ENCODE assay signal across 15 cellular contexts in the genomic region with DNA sequence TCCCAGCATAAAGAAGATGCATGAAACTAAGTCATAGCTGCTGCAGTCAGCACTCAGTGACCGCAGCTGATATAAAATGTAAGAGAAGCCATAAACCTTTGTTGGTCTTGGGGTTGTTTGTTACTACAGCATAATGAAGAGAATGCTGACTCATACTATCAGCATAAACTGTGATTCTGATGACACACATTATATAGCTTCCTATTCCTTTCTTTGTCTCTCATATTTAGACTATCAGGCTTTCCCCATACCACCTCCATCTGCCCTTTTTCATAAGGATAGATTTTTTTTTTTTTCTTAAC.
DNase-seq lines count a peak whose midpoint lies in the region; ATAC-seq, FAIRE-seq and TF ChIP-seq lines count a peak whose summit lies in the region.
"Had no signal": no experiment of that assay in that cellular context is flagged by ENCODE, and none has a peak within 500 bp of the region (broad histone marks: within the 10 kb centered on the region; RNA-seq: fewer than 3 reads in every experiment).

No MANE protein-coding gene starts in this region.

- dilution Hi-C loops in endothelial cell of umbilical vein (cut with MboI; ENCODE audit: extremely low pct_ligation_motif_present, low sequenced_read_pairs) = no loop called here

- intact Hi-C loops in activated CD4-positive, alpha-beta T cell treated with anti-CD3 and anti-CD28 coated beads for 36 hours (cut with DNase I, micrococcal nuclease) = no loop called here
- intact Hi-C loops in activated CD4-positive, alpha-beta T cell treated with anti-CD3 and anti-CD28 coated beads, Interleukin-2, amount 10 ng/mL, durations not matched to agents 24 days and 14 days (cut with micrococcal nuclease) = no loop called here
- intact Hi-C loops in Panc1 (cut with micrococcal nuclease; ENCODE audit: unreplicated experiment) = no loop called here
- intact Hi-C loops in endothelial cell of umbilical vein (cut with micrococcal nuclease) = no loop called here

- H3K27ac Mint-ChIP-seq in activated CD4-positive, alpha-beta T cell treated with anti-CD3 and anti-CD28 coated beads for 36 hours = no peak overlapping the region
- H3K27ac Mint-ChIP-seq in activated CD4-positive, alpha-beta T cell treated with anti-CD3 and anti-CD28 coated beads, Interleukin-2, amount 10 ng/mL, durations not matched to agents 24 days and 14 days = no peak overlapping the region

- H3K27ac ChIP-seq in Panc1 (ENCODE audit: low read length) = no peak overlapping the region; the same call in 1 of the 2 replicates
- H3K27ac ChIP-seq in endothelial cell of umbilical vein (ENCODE audit: insufficient read depth, low read depth, low read length) = peak overlapping the region; percentile 15
- H3K27ac ChIP-seq: coronary artery, pancreas had no signal

- no peaks in the 10 kb centered on the region for H3K27me3 ChIP-seq in Panc1 (ENCODE audit: control insufficient read depth, insufficient read depth, low read length)
- no peaks in the 10 kb centered on the region for H3K27me3 ChIP-seq in endothelial cell of umbilical vein (ENCODE audit: control insufficient read depth in 2 of 2, insufficient read depth in 2 of 2, low read length in 2 of 2)
- H3K27me3 ChIP-seq: pancreas had no signal

- H3K4me3 ChIP-seq in Panc1 (ENCODE audit: low read depth in 2 of 2, low read length in 2 of 2) (no peak overlapping the region), endothelial cell of umbilical vein (replicated peaks in 1 of 3; ENCODE audit: insufficient read depth in 1 of 3, low read depth in 1 of 3, low read length in 3 of 3) (no peak overlapping the region), skeletal muscle cell (ENCODE audit: low read depth, low read length) (no peak overlapping the region)
- H3K4me3 ChIP-seq: coronary artery, pancreas, thoracic aorta had no signal

- BruUV-seq in Panc1 (replicated peaks; lab: Mats Ljungman, UMichigan) (no TSS peak), endothelial cell of umbilical vein (replicated peaks; lab: Mats Ljungman, UMichigan) (no TSS peak)

- H3K79me2 ChIP-seq in endothelial cell of umbilical vein (ENCODE audit: control insufficient read depth, insufficient read depth, low read length) = no peaks in the 10 kb centered on the region

- H3K4me1 Mint-ChIP-seq in activated CD4-positive, alpha-beta T cell treated with anti-CD3 and anti-CD28 coated beads for 36 hours = peaks cover 20% of the 10 kb centered on the region
- peaks cover 11% of the 10 kb centered on the region for H3K4me1 Mint-ChIP-seq in activated CD4-positive, alpha-beta T cell treated with anti-CD3 and anti-CD28 coated beads, Interleukin-2, amount 10 ng/mL, durations not matched to agents 24 days and 14 days

- no peak overlapping the region for H3K9ac ChIP-seq in endothelial cell of umbilical vein (replicated peaks; ENCODE audit: extremely low read depth, insufficient read depth, low read length)

- no peaks in the 10 kb centered on the region; the same call in 1 of the 2 replicates for H3K4me1 ChIP-seq in Panc1 (ENCODE audit: control insufficient read depth, insufficient read depth, low read length)
- no peaks in the 10 kb centered on the region for H3K4me1 ChIP-seq in endothelial cell of umbilical vein (ENCODE audit: control insufficient read depth, extremely low read depth, insufficient read depth, low read length)
- H3K4me1 ChIP-seq: pancreas had no signal

- H3K4me2 ChIP-seq in endothelial cell of umbilical vein (ENCODE audit: insufficient read depth, low read length) = no peak overlapping the region

- H3K4me3 Mint-ChIP-seq in activated CD4-positive, alpha-beta T cell treated with anti-CD3 and anti-CD28 coated beads for 36 hours = no peak overlapping the region
- no peak overlapping the region for H3K4me3 Mint-ChIP-seq in activated CD4-positive, alpha-beta T cell treated with anti-CD3 and anti-CD28 coated beads, Interleukin-2, amount 10 ng/mL, durations not matched to agents 24 days and 14 days

- in situ Hi-C loops in Panc1 (cut with HindIII; ENCODE audit: low pct_unique_long_range_greater_than_20kb, low sequenced_read_pairs) = no loop called here

- peak overlapping the region; percentile 13 for H2AFZ ChIP-seq in endothelial cell of umbilical vein (ENCODE audit: low read depth, low read length)

- H3K9me1 ChIP-seq in endothelial cell of umbilical vein (replicated peaks; ENCODE audit: control insufficient read depth, extremely low read depth, insufficient read depth, low read length) = no peaks in the 10 kb centered on the region

- H3K9me3 ChIP-seq in Panc1 (ENCODE audit: control insufficient read depth, insufficient read depth, low read depth, low read length) (no peaks in the 10 kb centered on the region), endothelial cell of umbilical vein (replicated peaks; ENCODE audit: control insufficient read depth, insufficient read depth, low read length) (no peaks in the 10 kb centered on the region)
- H3K9me3 ChIP-seq: Caco-2, pancreas, thoracic aorta had no signal

- no peaks in the 10 kb centered on the region for H4K20me1 ChIP-seq in endothelial cell of umbilical vein (replicated peaks; ENCODE audit: control insufficient read depth, extremely low read depth, insufficient read depth, low read length)

- no peak for DNase-seq in activated CD4-positive, alpha-beta T cell treated with anti-CD3 and anti-CD28 coated beads for 36 hours
- no peak for DNase-seq in activated CD4-positive, alpha-beta T cell treated with anti-CD3 and anti-CD28 coated beads, Interleukin-2, amount 10 ng/mL, durations not matched to agents 24 days and 14 days
- no peak for DNase-seq in Panc1 (ENCODE audit: low read depth, low spot score)
- no peak for DNase-seq in endothelial cell of umbilical vein (ENCODE audit: low read depth, low spot score)
- peak; percentile 65 for DNase-seq in skeletal muscle cell (ENCODE audit: low read depth)
- DNase-seq in SKM-1 treated with dmso at 0.1 percent for 144 hours (lab: John Stamatoyannopoulos, UW; ENCODE audit: unreplicated experiment) = no peak
- DNase-seq in GM19239 (ENCODE audit: insufficient read length, low spot score) = no peak
- DNase-seq: Caco-2, NCI-H1436, NCI-H510A, pancreas, T-helper 9 cell had no signal

- FAIRE-seq in endothelial cell of umbilical vein (lab: Jason Lieb, UNC) = no peak
- FAIRE-seq in GM19239 (lab: Jason Lieb, UNC) = no peak
- FAIRE-seq: pancreas had no signal

- no peak for TF ChIP-seq POLR2A in endothelial cell of umbilical vein (IDR thresholded peaks at IDR 0.05; ENCODE audit: low read depth, low read length)

- TF ChIP-seq CTCF in Panc1 (IDR thresholded peaks at IDR 0.05) = no peak
- TF ChIP-seq CTCF in endothelial cell of umbilical vein (IDR thresholded peaks at IDR 0.05; ENCODE audit: extremely low read depth in 1 of 2, insufficient read depth in 1 of 2, low read depth in 1 of 2, low read length in 2 of 2) = no peak

- POLR2A ChIA-PET in activated CD4-positive, alpha-beta T cell treated with anti-CD3 and anti-CD28 coated beads for 36 hours (lab: Charles Lee) = interaction anchor here (0.6 kb wide), 3 partner anchors 16 to 273 kb away, joined by 3 to 6 read pairs (median 4); no protein-coding TSS in a partner anchor
- POLR2A ChIA-PET in Panc1 (lab: Charles Lee) = no interaction called here
- POLR2A ChIA-PET in endothelial cell of umbilical vein (lab: Charles Lee) = no interaction called here

- CTCF ChIA-PET in activated CD4-positive, alpha-beta T cell treated with anti-CD3 and anti-CD28 coated beads for 36 hours (lab: Charles Lee) = interaction anchor here (0.8 kb wide), 1 partner anchor 742 kb away, joined by 3 read pairs; no protein-coding TSS in a partner anchor
- CTCF ChIA-PET in Panc1 (lab: Charles Lee) (no interaction called here), endothelial cell of umbilical vein (lab: Charles Lee) (interaction anchor here (1.0 to 1.5 kb wide), 4 partner anchors 9 to 274 kb away, joined by 3 to 6 read pairs (median 3); a partner anchor contains a TSS)

- no peaks in the 10 kb centered on the region for H3K9me3 Mint-ChIP-seq in activated CD4-positive, alpha-beta T cell treated with anti-CD3 and anti-CD28 coated beads for 36 hours (ENCODE audit: low read depth)
- peaks cover 3% of the 10 kb centered on the region for H3K9me3 Mint-ChIP-seq in activated CD4-positive, alpha-beta T cell treated with anti-CD3 and anti-CD28 coated beads, Interleukin-2, amount 10 ng/mL, durations not matched to agents 24 days and 14 days

- no peaks in the 10 kb centered on the region for H3K36me3 ChIP-seq in Panc1 (ENCODE audit: control insufficient read depth, insufficient read depth, low read length)
- H3K36me3 ChIP-seq in endothelial cell of umbilical vein (ENCODE audit: control insufficient read depth in 2 of 2, extremely low read depth in 1 of 2, insufficient read depth in 2 of 2, low read length in 2 of 2) = no peaks in the 10 kb centered on the region
- H3K36me3 ChIP-seq: pancreas, thoracic aorta had no signal

- H3K36me3 Mint-ChIP-seq in activated CD4-positive, alpha-beta T cell treated with anti-CD3 and anti-CD28 coated beads for 36 hours (ENCODE audit: low read depth) = no peaks in the 10 kb centered on the region
- peaks cover 2% of the 10 kb centered on the region for H3K36me3 Mint-ChIP-seq in activated CD4-positive, alpha-beta T cell treated with anti-CD3 and anti-CD28 coated beads, Interleukin-2, amount 10 ng/mL, durations not matched to agents 24 days and 14 days (ENCODE audit: low read depth)

- peak; percentile 74 for ATAC-seq in activated CD4-positive, alpha-beta T cell treated with anti-CD3 and anti-CD28 coated beads for 36 hours
- ATAC-seq in Panc1 (0 out of 2 replicates have a peak, but pooled peaks have one; percentile 30), HG03520 (IDR thresholded peaks at IDR 0.05; ENCODE audit: unreplicated experiment) (no peak)

- H3K27me3 Mint-ChIP-seq in activated CD4-positive, alpha-beta T cell treated with anti-CD3 and anti-CD28 coated beads for 36 hours = no peaks in the 10 kb centered on the region
- H3K27me3 Mint-ChIP-seq in activated CD4-positive, alpha-beta T cell treated with anti-CD3 and anti-CD28 coated beads, Interleukin-2, amount 10 ng/mL, durations not matched to agents 24 days and 14 days = no peaks in the 10 kb centered on the region

TF ChIP-seq in endothelial cell of umbilical vein, 7 proteins besides CTCF, POLR2A, EP300 and RAD21:
- TF ChIP-seq MYC (IDR thresholded peaks at IDR 0.05; ENCODE audit: low read depth, low read length) (no peak), EZH2 (IDR thresholded peaks at IDR 0.05; ENCODE audit: borderline replicate concordance, low read depth, low read length, severe bottlenecking) (no peak), JUN (IDR thresholded peaks at IDR 0.05; ENCODE audit: borderline replicate concordance, insufficient read depth, insufficient read length, low read depth) (peak; percentile 38), GATA2 (IDR thresholded peaks at IDR 0.05; ENCODE audit: insufficient read depth, insufficient read length, low read depth, low read length) (no peak), POLR2AphosphoS5 (IDR thresholded peaks at IDR 0.05; ENCODE audit: insufficient read depth, low read depth, low read length) (no peak), FOS (IDR thresholded peaks at IDR 0.05; ENCODE audit: borderline replicate concordance, insufficient read depth, low read length) (no peak)
- TF ChIP-seq, protein P1, sequence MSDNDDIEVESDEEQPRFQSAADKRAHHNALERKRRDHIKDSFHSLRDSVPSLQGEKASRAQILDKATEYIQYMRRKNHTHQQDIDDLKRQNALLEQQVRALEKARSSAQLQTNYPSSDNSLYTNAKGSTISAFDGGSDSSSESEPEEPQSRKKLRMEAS (IDR thresholded peaks at IDR 0.05; ENCODE audit: insufficient read depth, insufficient read length) = no peak
